9 cellular contexts compared by ENCODE assay signal in genomic region chr6:63272397-63272796, GRCh38. TPM values are rescaled to one million over a fixed set of nuclear protein-coding genes. Genes with fewer than 3 reads are reported as not detected.
DNase-seq lines count a peak whose midpoint lies in the region; ATAC-seq, FAIRE-seq and TF ChIP-seq lines count a peak whose summit lies in the region.
"Had no signal": no experiment of that assay in that cellular context is flagged by ENCODE, and none has a peak within 500 bp of the region (broad histone marks: within the 10 kb centered on the region; RNA-seq: fewer than 3 reads in every experiment).

No MANE protein-coding gene starts in this region.

- H3K27me3 ChIP-seq in esophagus muscularis mucosa: no peaks in the 10 kb centered on the region

- no peaks in the 10 kb centered on the region for H3K36me3 ChIP-seq in esophagus muscularis mucosa

- DNase-seq in DMS114 treated with DMSO at 0.1 percent for 48 hours (lab: John Stamatoyannopoulos, UW; ENCODE audit: unreplicated experiment) (peak; percentile 7), LHCN-M2 (ENCODE audit: low read depth) (peak; percentile 17), left kidney (ENCODE audit: low read depth, low spot score) (peak; percentile 68), esophagus muscularis mucosa (ENCODE audit: extremely low spot score) (no peak)
- DNase-seq: activated naive CD8-positive, alpha-beta T cell treated with anti-CD3 and anti-CD28 coated beads, Interleukin-2, amount 10 ng/mL, durations not matched to agents 7 days and 5 days had no signal

- H3K4me1 ChIP-seq in esophagus muscularis mucosa: no peaks in the 10 kb centered on the region

- H3K9me3 ChIP-seq in esophagus muscularis mucosa: no peaks in the 10 kb centered on the region

- ATAC-seq in GM19397 (IDR thresholded peaks at IDR 0.05; ENCODE audit: unreplicated experiment): no peak
- no peak for ATAC-seq in GM19328 (IDR thresholded peaks at IDR 0.05; ENCODE audit: unreplicated experiment)
- no peak for ATAC-seq in HG02759 (IDR thresholded peaks at IDR 0.05; ENCODE audit: unreplicated experiment)

- peak in 1 of 3 experiments; percentile 15 for TF ChIP-seq CTCF in esophagus muscularis mucosa (IDR thresholded peaks at IDR 0.05)

- 2% methylated on average over 1 of the region's 1 CpG for WGBS in esophagus muscularis mucosa

- peak; percentile 90 for FAIRE-seq in TTC549 (lab: Jason Lieb, UNC)

- H3K27ac ChIP-seq in esophagus muscularis mucosa (replicated peaks in 1 of 4): no peak overlapping the region

- no peak for TF ChIP-seq POLR2A in esophagus muscularis mucosa (IDR thresholded peaks at IDR 0.05; ENCODE audit: low read depth)

- no peak for TF ChIP-seq EP300 in esophagus muscularis mucosa (IDR thresholded peaks at IDR 0.05)

- no peak overlapping the region for H3K4me3 ChIP-seq in esophagus muscularis mucosa

- intact Hi-C loops in esophagus muscularis mucosa (cut with DNase I): no loop called here

RNA-seq across cellular contexts. Expression of gene LGSN, which starts 47.4 kb away (rescaled TPM):
- 0.11 TPM in 1 of 2 replicates, not detected in the other for total RNA-seq in LHCN-M2 (2014; rRNA removed)
- not detected for polyA plus RNA-seq in LHCN-M2 (2012)
- total RNA-seq in esophagus muscularis mucosa: not detected
